Comparison of ENCODE assay signal across 8 cellular contexts in genomic region chr20:37192137-37192854, GRCh38. TPM values are rescaled to one million over a fixed set of nuclear protein-coding genes. Genes with fewer than 3 reads are reported as not detected.
DNase-seq lines count a peak whose midpoint lies in the region; TF ChIP-seq lines count a peak whose summit lies in the region.

No MANE protein-coding gene starts in this region.

- H3K9me3 Mint-ChIP-seq in type B pancreatic cell, result no peaks in the 10 kb centered on the region

- DNase-seq in NK-92 treated with Interleukin-12 subunit alpha and Interleukin-12 subunit beta, amount 100 ng/mL, for 24 hours (lab: John Stamatoyannopoulos, UW), result peak; percentile 26
- DNase-seq in NK-92 (lab: John Stamatoyannopoulos, UW; ENCODE audit: unreplicated experiment) (no peak), NCI-H1092 (lab: John Stamatoyannopoulos, UW) (peak; percentile 73), SKM-1 (lab: John Stamatoyannopoulos, UW; ENCODE audit: unreplicated experiment) (peak; percentile 55), globus pallidus (ENCODE audit: low spot score) (peak; percentile 97), pons (ENCODE audit: low spot score) (peak; percentile 99), type B pancreatic cell (ENCODE audit: extremely low spot score, unreplicated experiment) (peak; percentile 79)
- peak; percentile 73 for DNase-seq in activated naive CD4-positive, alpha-beta T cell treated with anti-CD3 and anti-CD28 coated beads, Interleukin-2, amount 50 U/mL, for 16 hours

- peaks cover 21% of the 10 kb centered on the region for H3K36me3 Mint-ChIP-seq in type B pancreatic cell

- peaks cover 28% of the 10 kb centered on the region for H3K4me1 Mint-ChIP-seq in type B pancreatic cell (ENCODE audit: unreplicated experiment)

- H3K4me3 Mint-ChIP-seq in type B pancreatic cell, result no peak overlapping the region

- peak overlapping the region; percentile 79 for H3K27ac Mint-ChIP-seq in type B pancreatic cell

- peak; percentile 93 for TF ChIP-seq CTCF in type B pancreatic cell (conservative IDR thresholded peaks at IDR 0.05)

- no peaks in the 10 kb centered on the region for H3K27me3 Mint-ChIP-seq in type B pancreatic cell

RNA-seq across cellular contexts. Expression of gene MROH8, which starts 12.9 kb away (rescaled TPM):
- 2.5 and 4.8 TPM in 2 replicates for total RNA-seq in type B pancreatic cell (ENCODE audit: low replicate concordance)

RNA-seq across cellular contexts. Expression of gene RPN2, which starts 13.2 kb away (rescaled TPM):
- 184 and 206 TPM in 2 replicates for total RNA-seq in type B pancreatic cell (ENCODE audit: low replicate concordance)
